19 cellular contexts compared by ENCODE assay signal in the genomic region with DNA sequence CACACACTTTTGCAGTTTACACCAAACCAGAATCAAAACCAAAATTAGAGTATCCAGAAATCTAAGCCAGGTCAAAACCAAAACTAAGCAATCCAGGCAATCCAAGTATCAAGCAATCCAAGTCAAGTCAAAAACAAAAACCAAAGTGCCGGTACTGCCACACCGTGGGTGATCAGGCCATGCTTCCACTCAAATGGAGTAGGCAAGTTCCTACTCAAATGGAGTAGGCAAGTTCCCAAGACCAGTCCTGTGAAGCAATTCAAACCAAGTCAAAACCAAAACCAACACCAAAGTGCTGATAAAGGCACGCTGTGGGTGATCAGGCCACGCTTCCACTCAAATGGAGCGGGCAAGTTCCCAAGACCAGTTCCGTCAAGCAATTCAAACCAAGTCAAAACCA. TPM values are rescaled to one million over a fixed set of nuclear protein-coding genes. Genes with fewer than 3 reads are reported as not detected.
"Had no signal": no experiment of that assay in that cellular context is flagged by ENCODE, and none has a peak within 500 bp of the region (broad histone marks: within the 10 kb centered on the region; RNA-seq: fewer than 3 reads in every experiment).

No MANE protein-coding gene starts in this region.

- ATAC-seq: naive thymus-derived CD4-positive, alpha-beta T cell had no signal

- H3K36me3 ChIP-seq: left ventricle myocardium inferior, tibial artery, uterus had no signal

- H3K27me3 Mint-ChIP-seq: activated CD4-positive, alpha-beta memory T cell treated with anti-CD3 and anti-CD28 coated beads, Interleukin-2, amount 10 ng/mL, durations not matched to agents 7 days and 5 days; activated CD4-positive, alpha-beta T cell treated with anti-CD3 and anti-CD28 coated beads, Interleukin-2, amount 10 ng/mL, durations not matched to agents 24 days and 14 days; activated naive CD4-positive, alpha-beta T cell treated with anti-CD3 and anti-CD28 coated beads, Interleukin-2, amount 10 ng/mL, durations not matched to agents 7 days and 5 days; naive thymus-derived CD4-positive, alpha-beta T cell; stimulated activated naive CD8-positive, alpha-beta T cell treated with anti-CD3 and anti-CD28 coated beads, Interleukin-15, Interleukin-2, amounts not matched to agents 100 ng/mL and 50 ng/mL, for 24 hours had no signal

- H3K4me3 ChIP-seq: coronary artery, left ventricle myocardium inferior, tibial artery, uterus had no signal

- H3K4me1 Mint-ChIP-seq: activated CD4-positive, alpha-beta memory T cell treated with anti-CD3 and anti-CD28 coated beads, Interleukin-2, amount 10 ng/mL, durations not matched to agents 7 days and 5 days; activated CD4-positive, alpha-beta T cell treated with anti-CD3 and anti-CD28 coated beads, Interleukin-2, amount 10 ng/mL, durations not matched to agents 24 days and 14 days; activated naive CD4-positive, alpha-beta T cell treated with anti-CD3 and anti-CD28 coated beads, Interleukin-2, amount 10 ng/mL, durations not matched to agents 7 days and 5 days; naive thymus-derived CD4-positive, alpha-beta T cell had no signal

- H3K4me1 ChIP-seq: left ventricle myocardium inferior, tibial artery, uterus had no signal

- H3K27me3 ChIP-seq: tibial artery, uterus had no signal

- DNase-seq: activated CD4-positive, alpha-beta memory T cell treated with anti-CD3 and anti-CD28 coated beads, Interleukin-2, amount 10 ng/mL, durations not matched to agents 7 days and 5 days; activated CD4-positive, alpha-beta T cell treated with anti-CD3 and anti-CD28 coated beads, Interleukin-2, amount 10 ng/mL, durations not matched to agents 24 days and 14 days; activated effector memory CD4-positive, alpha-beta T cell treated with anti-CD3 and anti-CD28 coated beads, Interleukin-2, amount 50 U/mL, for 16 hours; activated naive CD4-positive, alpha-beta T cell treated with anti-CD3 and anti-CD28 coated beads, Interleukin-2, amount 10 ng/mL, durations not matched to agents 7 days and 5 days; amygdala; cerebellar nuclear complex; kidney; left ventricle myocardium inferior; naive thymus-derived CD4-positive, alpha-beta T cell; retina; stimulated activated CD4-positive, alpha-beta T cell treated with anti-CD3 and anti-CD28 coated beads, Interleukin-4, amount 100 ng/mL, for 24 hours; substantia nigra; tibial artery; uterus had no signal

- H3K27ac Mint-ChIP-seq: activated CD4-positive, alpha-beta memory T cell treated with anti-CD3 and anti-CD28 coated beads, Interleukin-2, amount 10 ng/mL, durations not matched to agents 7 days and 5 days; activated CD4-positive, alpha-beta T cell treated with anti-CD3 and anti-CD28 coated beads, Interleukin-2, amount 10 ng/mL, durations not matched to agents 24 days and 14 days; activated naive CD4-positive, alpha-beta T cell treated with anti-CD3 and anti-CD28 coated beads, Interleukin-2, amount 10 ng/mL, durations not matched to agents 7 days and 5 days; naive thymus-derived CD4-positive, alpha-beta T cell; stimulated activated naive CD8-positive, alpha-beta T cell treated with anti-CD3 and anti-CD28 coated beads, Interleukin-15, Interleukin-2, amounts not matched to agents 100 ng/mL and 50 ng/mL, for 24 hours; T-helper 1 cell treated with Interleukin-12 subunit alpha and Interleukin-12 subunit beta and Interleukin-4 antibody, amounts not matched to agents 30 μg/mL and 1 μg/mL, for 36 hours had no signal

- H3K27ac ChIP-seq: coronary artery, epithelial cell of prostate, left ventricle myocardium inferior, tibial artery, uterus had no signal

- H3K36me3 Mint-ChIP-seq: activated naive CD4-positive, alpha-beta T cell treated with anti-CD3 and anti-CD28 coated beads, Interleukin-2, amount 10 ng/mL, durations not matched to agents 7 days and 5 days had no signal

- H3K4me3 Mint-ChIP-seq: activated CD4-positive, alpha-beta memory T cell treated with anti-CD3 and anti-CD28 coated beads, Interleukin-2, amount 10 ng/mL, durations not matched to agents 7 days and 5 days; activated CD4-positive, alpha-beta T cell treated with anti-CD3 and anti-CD28 coated beads, Interleukin-2, amount 10 ng/mL, durations not matched to agents 24 days and 14 days; activated naive CD4-positive, alpha-beta T cell treated with anti-CD3 and anti-CD28 coated beads, Interleukin-2, amount 10 ng/mL, durations not matched to agents 7 days and 5 days; naive thymus-derived CD4-positive, alpha-beta T cell; stimulated activated naive CD8-positive, alpha-beta T cell treated with anti-CD3 and anti-CD28 coated beads, Interleukin-15, Interleukin-2, amounts not matched to agents 100 ng/mL and 50 ng/mL, for 24 hours; T-helper 1 cell treated with Interleukin-12 subunit alpha and Interleukin-12 subunit beta and Interleukin-4 antibody, amounts not matched to agents 30 μg/mL and 1 μg/mL, for 36 hours had no signal

- FAIRE-seq: bronchial epithelial cell, kidney had no signal

RNA-seq across cellular contexts. Expression of a gene that starts 31.3 kb away (rescaled TPM):
- total RNA-seq: activated CD4-positive, alpha-beta T cell treated with anti-CD3 and anti-CD28 coated beads, Interleukin-2, amount 10 ng/mL, durations not matched to agents 24 days and 14 days had no signal
